8 cellular contexts compared by ENCODE assay signal in the genomic region with DNA sequence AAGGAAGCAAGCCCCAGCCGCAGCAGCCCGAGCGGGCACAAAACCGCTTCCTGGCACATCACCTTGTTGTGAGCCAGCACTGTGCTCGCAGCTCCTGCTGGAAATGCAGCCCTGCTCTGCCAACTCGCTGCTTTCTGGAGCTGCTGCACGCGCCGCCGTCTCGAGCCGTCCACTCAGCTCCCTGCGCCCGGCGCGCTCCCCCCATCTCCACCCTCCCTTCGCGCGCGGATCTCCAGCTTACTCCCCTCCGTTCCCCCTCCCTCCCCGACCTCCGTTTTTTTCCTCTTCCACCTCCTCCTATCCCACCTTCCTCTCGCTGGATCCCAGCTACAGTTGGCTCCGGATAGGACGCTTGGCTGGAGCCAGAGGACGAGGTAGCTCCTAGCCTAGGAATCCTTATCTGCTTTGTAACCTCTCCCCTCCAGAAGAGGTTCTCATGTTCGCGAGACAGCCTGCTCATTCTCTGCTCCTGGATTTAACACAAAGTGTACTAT. TPM values are rescaled to one million over a fixed set of nuclear protein-coding genes. Genes with fewer than 3 reads are reported as not detected.
A peak's percentile ranks its signal among the peaks of the same experiment; 100 is the strongest.
DNase-seq lines count a peak whose midpoint lies in the region; ATAC-seq and TF ChIP-seq lines count a peak whose summit lies in the region.

A gene (minus strand): TSS at position 107 of the 494 bp plus-strand sequence.

- H3K9ac ChIP-seq in HUES6 (ENCODE audit: low read length), result peak within 1 kb of the TSS; percentile 34

- peak; percentile 49 for ATAC-seq in activated CD8-positive, alpha-beta memory T cell treated with anti-CD3 and anti-CD28 coated beads, Interleukin-2, amount 10 ng/mL, durations not matched to agents 7 days and 5 days
- no peak for ATAC-seq in GM18517 (IDR thresholded peaks at IDR 0.05; ENCODE audit: unreplicated experiment)

- H3K27ac ChIP-seq in HUES6 (ENCODE audit: low read depth, low read length) (no peak within 1 kb of the TSS), WERI-Rb-1 (peak within 1 kb of the TSS; percentile 9; the same call in 1 of the 2 replicates)

- H3K36me3 ChIP-seq in HUES6 (ENCODE audit: control insufficient read depth, insufficient read depth, low read length) (no peaks in the 10 kb centered on the region), WERI-Rb-1 (no peaks in the 10 kb centered on the region)

- peak; percentile 41 for DNase-seq in activated CD8-positive, alpha-beta memory T cell treated with anti-CD3 and anti-CD28 coated beads, Interleukin-2, amount 10 ng/mL, durations not matched to agents 7 days and 5 days
- DNase-seq in activated CD8-positive, alpha-beta memory T cell treated with anti-CD3 and anti-CD28 coated beads, Interleukin-2, amount 50 U/mL, for 4 hours, result no peak
- DNase-seq in WERI-Rb-1, result peak; percentile 78
- peak; percentile 76 for DNase-seq in glomerular visceral epithelial cell (ENCODE audit: extremely low spot score)
- peak; percentile 36 for DNase-seq in neural crest cell (ENCODE audit: low read depth, low spot score)
- no peak for DNase-seq in NAMALWA (ENCODE audit: low spot score)

- no peaks in the 10 kb centered on the region for H3K9me3 Mint-ChIP-seq in activated CD8-positive, alpha-beta memory T cell treated with anti-CD3 and anti-CD28 coated beads, Interleukin-2, amount 10 ng/mL, durations not matched to agents 7 days and 5 days (ENCODE audit: low read depth)
- no peaks in the 10 kb centered on the region for H3K9me3 Mint-ChIP-seq in neural crest cell

- H3K27ac Mint-ChIP-seq in activated CD8-positive, alpha-beta memory T cell treated with anti-CD3 and anti-CD28 coated beads, Interleukin-2, amount 10 ng/mL, durations not matched to agents 7 days and 5 days, result no peak within 1 kb of the TSS
- peak within 1 kb of the TSS; percentile 46 for H3K27ac Mint-ChIP-seq in neural crest cell (ENCODE audit: unreplicated experiment)

- H3K27me3 Mint-ChIP-seq in activated CD8-positive, alpha-beta memory T cell treated with anti-CD3 and anti-CD28 coated beads, Interleukin-2, amount 10 ng/mL, durations not matched to agents 7 days and 5 days, result peaks cover 27% of the 10 kb centered on the region
- peaks cover 86% of the 10 kb centered on the region for H3K27me3 Mint-ChIP-seq in neural crest cell (ENCODE audit: low read depth)

- H3K4me1 Mint-ChIP-seq in activated CD8-positive, alpha-beta memory T cell treated with anti-CD3 and anti-CD28 coated beads, Interleukin-2, amount 10 ng/mL, durations not matched to agents 7 days and 5 days, result peaks cover 4% of the 10 kb centered on the region
- peaks cover 16% of the 10 kb centered on the region for H3K4me1 Mint-ChIP-seq in neural crest cell

- H3K4me3 Mint-ChIP-seq in activated CD8-positive, alpha-beta memory T cell treated with anti-CD3 and anti-CD28 coated beads, Interleukin-2, amount 10 ng/mL, durations not matched to agents 7 days and 5 days, result peak within 1 kb of the TSS; percentile 44
- H3K4me3 Mint-ChIP-seq in neural crest cell, result peak within 1 kb of the TSS; percentile 95

- TF ChIP-seq CTCF in WERI-Rb-1 (IDR thresholded peaks at IDR 0.05; ENCODE audit: low read depth, low read length) (no peak), neural crest cell (conservative IDR thresholded peaks at IDR 0.05) (no peak)

- peaks cover 10% of the 10 kb centered on the region; the same call in 1 of the 2 replicates for H3K4me1 ChIP-seq in HUES6 (ENCODE audit: control insufficient read depth, insufficient read depth, low read length)

- no peaks in the 10 kb centered on the region for H3K9me3 ChIP-seq in HUES6 (ENCODE audit: control insufficient read depth, insufficient read depth, low read depth, low read length)
- H3K9me3 ChIP-seq in WERI-Rb-1 (ENCODE audit: severe bottlenecking), result no peaks in the 10 kb centered on the region

- H3K27me3 ChIP-seq in HUES6 (ENCODE audit: control insufficient read depth, insufficient read depth, low read length) (peaks cover 66% of the 10 kb centered on the region), WERI-Rb-1 (ENCODE audit: insufficient read depth, low read depth, severe bottlenecking) (no peaks in the 10 kb centered on the region)

- H3K36me3 Mint-ChIP-seq in activated CD8-positive, alpha-beta memory T cell treated with anti-CD3 and anti-CD28 coated beads, Interleukin-2, amount 10 ng/mL, durations not matched to agents 7 days and 5 days, result no peaks in the 10 kb centered on the region
- H3K36me3 Mint-ChIP-seq in neural crest cell (ENCODE audit: low read depth), result no peaks in the 10 kb centered on the region

- H3K4me3 ChIP-seq in HUES6 (ENCODE audit: low read depth, low read length) (peak within 1 kb of the TSS; percentile 77), WERI-Rb-1 (ENCODE audit: low read depth, low read length) (peak within 1 kb of the TSS; percentile 81)

- CTCF ChIA-PET in activated CD8-positive, alpha-beta memory T cell treated with anti-CD3 and anti-CD28 coated beads, Interleukin-2, amount 10 ng/mL, durations not matched to agents 7 days and 5 days (lab: Charles Lee), result no interaction called here

RNA-seq across cellular contexts. Expression of the gene that starts here (rescaled TPM):
- not detected for total RNA-seq in activated CD8-positive, alpha-beta memory T cell treated with anti-CD3 and anti-CD28 coated beads, Interleukin-2, amount 10 ng/mL, durations not matched to agents 7 days and 5 days
- 0.45 and 0.56 TPM in 2 replicates for total RNA-seq in neural crest cell

Comparison
In these comparisons a context has a peak if more than half of its experiments do, and no peak if none do; other contexts are left out.
1. Peak in DNase-seq and ATAC-seq in activated CD8-positive, alpha-beta memory T cell treated with anti-CD3 and anti-CD28 coated beads, Interleukin-2, amount 10 ng/mL, durations not matched to agents 7 days and 5 days; RNA of the gene not detected or under 1 TPM.
2. Peak in DNase-seq in neural crest cell; RNA of the gene not detected or under 1 TPM.
3. DNase-seq: peak in WERI-Rb-1 (single experiment) and glomerular visceral epithelial cell (single experiment); none in activated CD8-positive, alpha-beta memory T cell treated with anti-CD3 and anti-CD28 coated beads, Interleukin-2, amount 50 U/mL, for 4 hours (single experiment) and NAMALWA (single experiment).